ENCODE assay signal across 18 cellular contexts in the genomic region with DNA sequence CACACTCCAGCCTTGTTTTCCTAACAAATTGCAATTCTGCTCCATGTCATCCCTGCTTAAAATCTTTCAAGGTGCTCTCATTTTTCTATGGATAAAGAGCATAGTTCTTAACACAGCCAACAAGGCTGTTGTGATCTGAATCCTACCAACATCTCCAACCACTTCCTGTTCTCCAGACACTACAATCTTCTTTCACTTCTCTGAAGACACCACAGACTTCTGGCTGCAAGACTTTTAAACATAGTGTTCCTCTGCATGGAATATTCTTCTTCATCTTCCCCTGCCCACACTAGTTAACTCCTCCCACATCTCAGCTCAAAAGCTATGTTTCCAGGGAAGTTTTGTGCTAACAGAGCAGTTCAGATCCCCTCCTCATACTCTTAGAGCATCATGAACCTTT.
"Had no signal": no experiment of that assay in that cellular context is flagged by ENCODE, and none has a peak within 500 bp of the region (broad histone marks: within the 10 kb centered on the region; RNA-seq: fewer than 3 reads in every experiment).

No MANE protein-coding gene starts in this region.

- H3K4me1 ChIP-seq: breast epithelium, psoas muscle, right atrium auricular region had no signal

- H3K36me3 ChIP-seq: breast epithelium, heart right ventricle, ovary, right atrium auricular region, tibial artery, WERI-Rb-1 had no signal

- DNase-seq: activated CD4-positive, CD25-positive, alpha-beta regulatory T cell treated with anti-CD3 and anti-CD28 coated beads, Interleukin-2, amount 50 U/mL, for 72 hours; activated naive CD4-positive, alpha-beta T cell treated with Interleukin-2 at 50 U/mL for 16 hours; activated naive CD8-positive, alpha-beta T cell treated with anti-CD3 and anti-CD28 coated beads, Interleukin-2, amount 10 ng/mL, durations not matched to agents 7 days and 5 days; activated T-cell treated with anti-CD3 and anti-CD28 coated beads, Interleukin-2, amount 50 U/mL, for 24 hours; amniotic stem cell; cerebellar nuclear complex; heart right ventricle; left colon; natural killer cell; ovary; psoas muscle; stimulated activated CD4-positive, alpha-beta T cell treated with anti-CD3 and anti-CD28 coated beads, Interleukin-4, amount 100 ng/mL, for 24 hours; T-cell; tibial artery; WERI-Rb-1 had no signal

- H3K27me3 ChIP-seq: breast epithelium, ovary, right atrium auricular region, tibial artery had no signal

- ATAC-seq: heart right ventricle, left colon, natural killer cell, psoas muscle had no signal

- H3K4me3 ChIP-seq: breast epithelium, coronary artery, heart right ventricle, ovary, psoas muscle, right atrium auricular region, tibial artery had no signal

- H3K27ac ChIP-seq: breast epithelium, coronary artery, heart right ventricle, ovary, psoas muscle, right atrium auricular region, tibial artery, WERI-Rb-1 had no signal

- H3K9me3 ChIP-seq: breast epithelium, heart right ventricle, ovary, psoas muscle, right atrium auricular region, tibial artery had no signal
